In genomic region chr10:103472005-103472404, GRCh38 we compare ENCODE assay signal across 10 cellular contexts. TPM values are rescaled to one million over a fixed set of nuclear protein-coding genes. Genes with fewer than 3 reads are reported as not detected.
DNase-seq lines count a peak whose midpoint lies in the region; ATAC-seq, FAIRE-seq and TF ChIP-seq lines count a peak whose summit lies in the region.
"Had no signal": no experiment of that assay in that cellular context is flagged by ENCODE, and none has a peak within 500 bp of the region (broad histone marks: within the 10 kb centered on the region; RNA-seq: fewer than 3 reads in every experiment).

No MANE protein-coding gene starts in this region.

- no peak overlapping the region for H3K4me3 ChIP-seq in testis

- no peaks in the 10 kb centered on the region for H3K36me3 ChIP-seq in testis (ENCODE audit: low read depth, missing control alignments)

- FAIRE-seq in H54 (lab: Jason Lieb, UNC), result no peak
- FAIRE-seq: astrocyte had no signal

- H3K27me3 ChIP-seq in testis, result no peaks in the 10 kb centered on the region

- H3K4me1 Mint-ChIP-seq in activated CD4-positive, alpha-beta T cell treated with anti-CD3 and anti-CD28 coated beads for 36 hours, result peaks cover 21% of the 10 kb centered on the region
- peaks cover 17% of the 10 kb centered on the region for H3K4me1 Mint-ChIP-seq in WTC11
- peaks cover 52% of the 10 kb centered on the region for H3K4me1 Mint-ChIP-seq in stimulated activated effector memory CD8-positive, alpha-beta T cell treated with anti-CD3 and anti-CD28 coated beads, Interleukin-12 subunit alpha, Interleukin-12 subunit beta, amount 100 ng/mL, for 72 hours

- H3K36me3 Mint-ChIP-seq in activated CD4-positive, alpha-beta T cell treated with anti-CD3 and anti-CD28 coated beads for 36 hours (ENCODE audit: low read depth), result no peaks in the 10 kb centered on the region
- H3K36me3 Mint-ChIP-seq in WTC11, result no peaks in the 10 kb centered on the region
- peaks cover 5% of the 10 kb centered on the region for H3K36me3 Mint-ChIP-seq in stimulated activated effector memory CD8-positive, alpha-beta T cell treated with anti-CD3 and anti-CD28 coated beads, Interleukin-12 subunit alpha, Interleukin-12 subunit beta, amount 100 ng/mL, for 72 hours

- H3K27me3 Mint-ChIP-seq in activated CD4-positive, alpha-beta T cell treated with anti-CD3 and anti-CD28 coated beads for 36 hours, result no peaks in the 10 kb centered on the region
- no peaks in the 10 kb centered on the region; the same call in 1 of the 2 replicates for H3K27me3 Mint-ChIP-seq in WTC11 (ENCODE audit: low read depth)

- H3K4me1 ChIP-seq in testis, result no peaks in the 10 kb centered on the region

- CTCF ChIA-PET in activated CD4-positive, alpha-beta T cell treated with anti-CD3 and anti-CD28 coated beads for 36 hours (lab: Charles Lee), result interaction anchor here (1.2 kb wide), 1 partner anchor 12 kb away, joined by 3 read pairs; no protein-coding TSS in a partner anchor
- CTCF ChIA-PET in WTC11 (lab: Charles Lee), result interaction anchor here (1.1 to 3.2 kb wide), 3 partner anchors 13 to 71 kb away, joined by 3 to 11 read pairs (median 3); no protein-coding TSS in a partner anchor

- TF ChIP-seq CTCF in WTC11 (IDR thresholded peaks at IDR 0.05), result no peak
- no peak for TF ChIP-seq CTCF in testis (IDR thresholded peaks at IDR 0.05)

- no peak for DNase-seq in activated CD4-positive, alpha-beta T cell treated with anti-CD3 and anti-CD28 coated beads for 36 hours
- no peak for DNase-seq in activated CD4-positive, alpha-beta T cell treated with anti-CD3 and anti-CD28 coated beads, Interleukin-2, amount 50 U/mL, for 4 hours
- DNase-seq in WTC11 (ENCODE audit: low spot score), result no peak
- peak in 1 of 2 donors; percentile 58 for DNase-seq in stimulated activated effector memory CD8-positive, alpha-beta T cell treated with anti-CD3 and anti-CD28 coated beads, Interleukin-12 subunit alpha, Interleukin-12 subunit beta, amount 100 ng/mL, for 72 hours (ENCODE audit: low spot score in 2 of 2)
- no peak for DNase-seq in NCI-H2171 treated with DMSO at 0.1 percent for 48 hours (lab: John Stamatoyannopoulos, UW)
- DNase-seq in H54 (ENCODE audit: insufficient read length, low spot score), result no peak
- no peak for DNase-seq in testis
- DNase-seq: SW 1271 had no signal

- TF ChIP-seq POLR2A in H54 (IDR thresholded peaks at IDR 0.05; ENCODE audit: low read depth, low read length) (no peak), testis (IDR thresholded peaks at IDR 0.05) (no peak)

- H3K27ac ChIP-seq in testis, result no peak overlapping the region

- intact Hi-C loops in activated CD4-positive, alpha-beta T cell treated with anti-CD3 and anti-CD28 coated beads for 36 hours (cut with DNase I, micrococcal nuclease), result no loop called here
- intact Hi-C loops in testis (cut with DNase I; ENCODE audit: low total_unique reads), result no loop called here

- no peaks in the 10 kb centered on the region for H3K9me3 ChIP-seq in testis

- H3K9me3 Mint-ChIP-seq in activated CD4-positive, alpha-beta T cell treated with anti-CD3 and anti-CD28 coated beads for 36 hours (ENCODE audit: low read depth), result no peaks in the 10 kb centered on the region
- H3K9me3 Mint-ChIP-seq in WTC11, result no peaks in the 10 kb centered on the region
- no peaks in the 10 kb centered on the region for H3K9me3 Mint-ChIP-seq in stimulated activated effector memory CD8-positive, alpha-beta T cell treated with anti-CD3 and anti-CD28 coated beads, Interleukin-12 subunit alpha, Interleukin-12 subunit beta, amount 100 ng/mL, for 72 hours

- H3K4me3 Mint-ChIP-seq in activated CD4-positive, alpha-beta T cell treated with anti-CD3 and anti-CD28 coated beads for 36 hours, result peak overlapping the region; percentile 20
- H3K4me3 Mint-ChIP-seq in WTC11, result no peak overlapping the region
- H3K4me3 Mint-ChIP-seq in stimulated activated effector memory CD8-positive, alpha-beta T cell treated with anti-CD3 and anti-CD28 coated beads, Interleukin-12 subunit alpha, Interleukin-12 subunit beta, amount 100 ng/mL, for 72 hours, result peak overlapping the region; percentile 65

- POLR2A ChIA-PET in activated CD4-positive, alpha-beta T cell treated with anti-CD3 and anti-CD28 coated beads for 36 hours (lab: Charles Lee), result interaction anchor here (0.6 kb wide), 1 partner anchor 280 kb away, joined by 6 read pairs; no protein-coding TSS in a partner anchor
- POLR2A ChIA-PET in WTC11 (lab: Charles Lee), result no interaction called here

- 88 to 100% methylated on average over 1 to 2 of the region's 2 CpGs for WGBS in testis, 2 donors

- ATAC-seq in activated CD4-positive, alpha-beta T cell treated with anti-CD3 and anti-CD28 coated beads for 36 hours, result no peak
- ATAC-seq in HG02870 (IDR thresholded peaks at IDR 0.05; ENCODE audit: unreplicated experiment), result peak; percentile 31
- no peak for ATAC-seq in WTC11
- no peak for ATAC-seq in stimulated activated effector memory CD8-positive, alpha-beta T cell treated with anti-CD3 and anti-CD28 coated beads, Interleukin-12 subunit alpha, Interleukin-12 subunit beta, amount 100 ng/mL, for 72 hours

- H3K27ac Mint-ChIP-seq in activated CD4-positive, alpha-beta T cell treated with anti-CD3 and anti-CD28 coated beads for 36 hours, result peak overlapping the region; percentile 49
- H3K27ac Mint-ChIP-seq in WTC11, result 0 out of 2 replicates have a peak overlapping the region, but pooled peaks have one; percentile 37
- H3K27ac Mint-ChIP-seq in stimulated activated effector memory CD8-positive, alpha-beta T cell treated with anti-CD3 and anti-CD28 coated beads, Interleukin-12 subunit alpha, Interleukin-12 subunit beta, amount 100 ng/mL, for 72 hours, result peak overlapping the region; percentile 97

TF ChIP-seq in WTC11, 78 proteins besides CTCF, POLR2A, EP300 and RAD21 (continues in another document):
- no peak for TF ChIP-seq PRDM15 (CRISPR knock-in tag; IDR thresholded peaks at IDR 0.05)
- no peak for TF ChIP-seq MXD4 (CRISPR knock-in tag; IDR thresholded peaks at IDR 0.05; ENCODE audit: borderline replicate concordance)
- no peak for TF ChIP-seq ZBTB43 (CRISPR knock-in tag; IDR thresholded peaks at IDR 0.05)
- TF ChIP-seq ZNF671 (CRISPR knock-in tag; IDR thresholded peaks at IDR 0.05), result no peak
- TF ChIP-seq ZBTB21 (CRISPR knock-in tag; IDR thresholded peaks at IDR 0.05; ENCODE audit: borderline replicate concordance), result no peak
- TF ChIP-seq ZNF138 (CRISPR knock-in tag; conservative IDR thresholded peaks at IDR 0.05), result no peak

RNA-seq across cellular contexts. Expression of gene CALHM3, which starts 7.0 kb away (rescaled TPM):
- total RNA-seq in activated CD4-positive, alpha-beta T cell treated with anti-CD3 and anti-CD28 coated beads for 36 hours, result not detected
- total RNA-seq in WTC11 (2021) (0.13 to 0.18 TPM (median 0.16 TPM) in 3 replicates), testis (under 1 TPM; 0.39 to 0.93 TPM)
- polyA plus RNA-seq in testis (ENCODE audit: insufficient read depth, low read depth, low replicate concordance), result 0.88 TPM
- total RNA-seq: astrocyte had no signal

RNA-seq across cellular contexts. Expression of gene CALHM1, which starts 13.3 kb away (rescaled TPM):
- not detected for total RNA-seq in activated CD4-positive, alpha-beta T cell treated with anti-CD3 and anti-CD28 coated beads for 36 hours
- 0.30 to 0.55 TPM (median 0.39 TPM) in 3 replicates for total RNA-seq in WTC11 (2021)
- total RNA-seq in testis, result under 1 TPM; 0.24 to 0.50 TPM
- polyA plus RNA-seq in testis (ENCODE audit: insufficient read depth, low read depth, low replicate concordance), result not detected
- total RNA-seq: astrocyte had no signal

RNA-seq across cellular contexts. Expression of gene CALHM2, which starts 19.8 kb away (rescaled TPM):
- total RNA-seq in activated CD4-positive, alpha-beta T cell treated with anti-CD3 and anti-CD28 coated beads for 36 hours, result 10 to 100 TPM; 10.1 to 12.0 TPM
- total RNA-seq in WTC11 (2021) (1.8 to 2.4 TPM (median 1.9 TPM) in 3 replicates), testis (10 to 100 TPM; 53.1 to 78.6 TPM)
- 43.5 TPM for polyA plus RNA-seq in testis (ENCODE audit: insufficient read depth, low read depth, low replicate concordance)

RNA-seq across cellular contexts. Expression of gene NEURL1, which starts 21.5 kb away (rescaled TPM):
- 1 to 10 TPM; 2.3 to 2.4 TPM for total RNA-seq in activated CD4-positive, alpha-beta T cell treated with anti-CD3 and anti-CD28 coated beads for 36 hours
- total RNA-seq in WTC11 (2021) (0.66 to 1.2 TPM (median 0.99 TPM) in 3 replicates), testis (10 to 100 TPM; 17.8 to 21.9 TPM)
- 19.8 TPM for polyA plus RNA-seq in testis (ENCODE audit: insufficient read depth, low read depth, low replicate concordance)

Comparison
In these comparisons a context has a peak if more than half of its experiments do, and no peak if none do; other contexts are left out.
1. H3K27ac Mint-ChIP-seq: peak in every context shown above with its lines; median percentile 97 in stimulated activated effector memory CD8-positive, alpha-beta T cell treated with anti-CD3 and anti-CD28 coated beads, Interleukin-12 subunit alpha, Interleukin-12 subunit beta, amount 100 ng/mL, for 72 hours; 49 in activated CD4-positive, alpha-beta T cell treated with anti-CD3 and anti-CD28 coated beads for 36 hours; 37 in WTC11.
2. RNA of gene CALHM2, which starts 19.8 kb away (total RNA-seq): 53.1 to 78.6 TPM in testis; 10.1 to 12.0 TPM in activated CD4-positive, alpha-beta T cell treated with anti-CD3 and anti-CD28 coated beads for 36 hours and 1.8 to 2.4 TPM in WTC11; every median in the first group is over 4 times any median in the second.